11 cellular contexts compared by ENCODE assay signal in genomic region chr9:110996436-110997224, GRCh38. TPM values are rescaled to one million over a fixed set of nuclear protein-coding genes. Genes with fewer than 3 reads are reported as not detected.
DNase-seq lines count a peak whose midpoint lies in the region; ATAC-seq and TF ChIP-seq lines count a peak whose summit lies in the region.
"Had no signal": no experiment of that assay in that cellular context is flagged by ENCODE, and none has a peak within 500 bp of the region (broad histone marks: within the 10 kb centered on the region; RNA-seq: fewer than 3 reads in every experiment).

No MANE protein-coding gene starts in this region.

- intact Hi-C loops in Right ventricle myocardium inferior (cut with DNase I) (no loop called here), cardiac septum (cut with DNase I) (no loop called here), esophagus squamous epithelium (cut with DNase I) (no loop called here)

- DNase-seq in Right ventricle myocardium inferior (ENCODE audit: missing footprints) (no peak), cardiac septum (ENCODE audit: low spot score) (no peak), esophagus squamous epithelium (lab: John Stamatoyannopoulos, UW) (no peak), NAMALWA (ENCODE audit: low spot score) (no peak), SHP77 (lab: John Stamatoyannopoulos, UW) (no peak), NK-92 (lab: John Stamatoyannopoulos, UW; ENCODE audit: unreplicated experiment) (no peak)
- DNase-seq in effector CD8-positive, alpha-beta T cell (lab: John Stamatoyannopoulos, UW): no peak
- DNase-seq: activated CD8-positive, alpha-beta T cell treated with anti-CD3 and anti-CD28 coated beads, Interleukin-2, amount 10 ng/mL, durations not matched to agents 7 days and 5 days; amniotic stem cell; erythroblast had no signal

- peaks cover 0 to 50% (median 7%) of the 10 kb centered on the region in 3 donors for H3K4me1 ChIP-seq in esophagus squamous epithelium

- TF ChIP-seq CTCF in esophagus squamous epithelium (IDR thresholded peaks at IDR 0.05) (no peak), nephron (IDR thresholded peaks at IDR 0.05; ENCODE audit: unreplicated experiment in 3 of 3) (no peak)

- H3K27ac ChIP-seq in esophagus squamous epithelium: peak overlapping the region in 3 of 4 donors; percentile 35 to 68 (median 36)

- no peak overlapping the region for H3K4me3 ChIP-seq in esophagus squamous epithelium

- no peak overlapping the region for H3K4me3 Mint-ChIP-seq in nephron
- H3K4me3 Mint-ChIP-seq: activated CD8-positive, alpha-beta T cell treated with anti-CD3 and anti-CD28 coated beads, Interleukin-2, amount 10 ng/mL, durations not matched to agents 7 days and 5 days had no signal

- peaks cover 60% of the 10 kb centered on the region for H3K4me1 Mint-ChIP-seq in nephron

- peak; percentile 45 for ATAC-seq in Right ventricle myocardium inferior
- ATAC-seq: activated CD8-positive, alpha-beta T cell treated with anti-CD3 and anti-CD28 coated beads, Interleukin-2, amount 10 ng/mL, durations not matched to agents 7 days and 5 days had no signal

- peak overlapping the region in 2 of 3 experiments; percentile 49 to 55 for H3K27ac Mint-ChIP-seq in nephron
- H3K27ac Mint-ChIP-seq: activated CD8-positive, alpha-beta T cell treated with anti-CD3 and anti-CD28 coated beads, Interleukin-2, amount 10 ng/mL, durations not matched to agents 7 days and 5 days had no signal

- no peaks in the 10 kb centered on the region for H3K9me3 Mint-ChIP-seq in nephron

- no peak for TF ChIP-seq POLR2A in esophagus squamous epithelium (IDR thresholded peaks at IDR 0.05)

- no peaks in the 10 kb centered on the region for H3K9me3 ChIP-seq in esophagus squamous epithelium

- H3K36me3 Mint-ChIP-seq in nephron (ENCODE audit: low read depth): peaks cover 4% of the 10 kb centered on the region

- no peaks in the 10 kb centered on the region for H3K27me3 Mint-ChIP-seq in nephron (ENCODE audit: low read depth)

- H3K27me3 ChIP-seq in esophagus squamous epithelium: no peaks in the 10 kb centered on the region

- 67 to 77% methylated on average over 9 of the region's 9 CpGs for WGBS in esophagus squamous epithelium, 2 donors

- no peaks in the 10 kb centered on the region for H3K36me3 ChIP-seq in esophagus squamous epithelium

RNA-seq across cellular contexts. Expression of gene LPAR1, which starts 41.6 kb away (rescaled TPM):
- total RNA-seq in Right ventricle myocardium inferior (13.8 TPM), cardiac septum (10.6 TPM), esophagus squamous epithelium (10 to 100 TPM in 2 of 4 donors, 1 to 10 TPM in 2; 6.3 to 59.5 (median 14.1) TPM)
- total RNA-seq: activated CD8-positive, alpha-beta T cell treated with anti-CD3 and anti-CD28 coated beads, Interleukin-2, amount 10 ng/mL, durations not matched to agents 7 days and 5 days had no signal
